Comparison of ENCODE assay signal across 15 cellular contexts in the genomic region with DNA sequence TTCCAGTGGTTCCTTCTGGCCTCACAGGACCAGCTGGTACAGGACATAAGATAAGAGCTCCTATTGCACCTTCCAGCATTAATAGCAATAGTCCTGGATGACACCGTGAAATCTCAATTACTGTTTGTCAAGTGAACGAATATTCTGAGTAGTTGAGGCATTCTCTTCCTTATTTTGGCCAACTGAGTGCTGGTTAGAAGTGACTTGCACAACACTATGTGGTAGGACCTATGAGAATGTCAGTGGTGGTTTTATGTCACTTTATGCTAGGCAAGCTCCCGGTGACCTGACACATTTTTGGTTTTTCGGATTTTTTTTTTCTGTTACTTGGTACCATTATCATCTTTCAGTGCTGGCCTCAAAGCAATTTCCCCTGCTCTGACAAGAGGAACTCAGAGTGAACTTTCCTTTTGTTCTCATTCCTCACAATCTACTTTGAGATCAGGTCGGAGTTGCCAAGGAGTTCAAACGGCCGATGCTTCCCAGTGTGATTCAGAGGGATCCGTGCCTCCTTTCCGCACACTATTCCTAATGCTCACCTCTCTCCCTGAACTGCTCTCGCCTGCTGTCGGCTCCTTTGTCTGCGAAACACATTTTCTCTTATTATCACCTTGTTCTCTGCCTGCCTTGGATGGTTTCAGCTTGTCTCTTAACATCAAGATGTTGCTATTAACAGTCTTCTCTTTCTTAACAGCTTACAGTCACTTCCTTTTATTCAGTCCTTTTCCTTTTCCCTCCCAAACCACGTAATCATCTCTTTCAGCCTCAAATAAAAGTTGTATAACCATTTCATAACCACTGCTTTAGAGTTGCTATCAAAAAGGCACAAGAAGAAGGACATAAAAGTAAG. TPM values are rescaled to one million over a fixed set of nuclear protein-coding genes. Genes with fewer than 3 reads are reported as not detected.
DNase-seq lines count a peak whose midpoint lies in the region; ATAC-seq, FAIRE-seq and TF ChIP-seq lines count a peak whose summit lies in the region.
"Had no signal": no experiment of that assay in that cellular context is flagged by ENCODE, and none has a peak within 500 bp of the region (broad histone marks: within the 10 kb centered on the region; RNA-seq: fewer than 3 reads in every experiment).

No MANE protein-coding gene starts in this region.

- H3K27ac ChIP-seq in osteoblast (ENCODE audit: low read depth, low read length), result no peak overlapping the region
- H3K27ac ChIP-seq: epithelial cell of prostate had no signal

- FAIRE-seq in GM19239 (lab: Jason Lieb, UNC), result no peak

- H3K9me3 ChIP-seq in osteoblast (ENCODE audit: low read depth, low read length), result no peaks in the 10 kb centered on the region

- H3K4me1 ChIP-seq in osteoblast (ENCODE audit: insufficient read depth, low read length), result peaks cover 6% of the 10 kb centered on the region

- ATAC-seq in HG02678 (IDR thresholded peaks at IDR 0.05; ENCODE audit: unreplicated experiment), result no peak

- H3K79me2 ChIP-seq in osteoblast (ENCODE audit: insufficient read depth, low read length), result no peaks in the 10 kb centered on the region

- H4K20me1 ChIP-seq in osteoblast (ENCODE audit: insufficient read depth, low read length), result no peaks in the 10 kb centered on the region

- no peak for TF ChIP-seq CTCF in osteoblast (IDR thresholded peaks at IDR 0.05; ENCODE audit: extremely low read depth, low read depth, low read length)

- peak; percentile 27 for DNase-seq in GM03348 (ENCODE audit: low spot score)
- peak; percentile 29 for DNase-seq in SIG-M5 (lab: John Stamatoyannopoulos, UW)
- peak; percentile 8 for DNase-seq in fibroblast of peridontal ligament (ENCODE audit: extremely low read depth)
- DNase-seq in osteoblast (ENCODE audit: insufficient read length, low spot score, missing footprints), result peak; percentile 54
- DNase-seq in NCI-H128 (lab: John Stamatoyannopoulos, UW; ENCODE audit: unreplicated experiment), result no peak
- no peak for DNase-seq in hepatic stellate cell (ENCODE audit: low spot score)
- DNase-seq in GM19239 (ENCODE audit: insufficient read length, low spot score), result no peak
- DNase-seq: activated CD4-positive, CD25-positive, alpha-beta regulatory T cell treated with anti-CD3 and anti-CD28 coated beads, Interleukin-2, amount 50 U/mL, for 72 hours; activated T-cell treated with anti-CD3 and anti-CD28 coated beads, Interleukin-2, amount 50 U/mL, for 48 hours; CD4-positive, CD25-positive, alpha-beta regulatory T cell; NCI-H446; SHP77; stimulated activated CD4-positive, alpha-beta T cell treated with anti-CD3 and anti-CD28 coated beads, Interleukin-15, amount 100 ng/mL, for 24 hours had no signal

- H3K4me3 ChIP-seq in osteoblast (ENCODE audit: insufficient read depth, low read length), result no peak overlapping the region

- no peaks in the 10 kb centered on the region for H3K27me3 ChIP-seq in osteoblast (ENCODE audit: insufficient read depth, low read length)

- no peaks in the 10 kb centered on the region for H3K36me3 ChIP-seq in osteoblast (ENCODE audit: insufficient read depth, low read length)

- H3K4me2 ChIP-seq in osteoblast (ENCODE audit: insufficient read depth, low read length), result peak overlapping the region; percentile 33

- H2AFZ ChIP-seq in osteoblast (ENCODE audit: low read length), result peak overlapping the region; percentile 56

RNA-seq across cellular contexts. Expression of a gene that starts 35.8 kb away (rescaled TPM):
- 12.4 and 14.5 TPM in 2 replicates for total RNA-seq in osteoblast

RNA-seq across cellular contexts. Expression of a gene that starts 36.0 kb away (rescaled TPM):
- 3.2 and 4.0 TPM in 2 replicates for total RNA-seq in osteoblast

Comparison
In these comparisons a context has a peak if more than half of its experiments do, and no peak if none do; other contexts are left out.
1. DNase-seq: peak in GM03348 (single experiment), SIG-M5 (single experiment), fibroblast of peridontal ligament (single experiment) and osteoblast (single experiment); none in NCI-H128 (single experiment), hepatic stellate cell (single experiment) and GM19239 (single experiment).